8 cellular contexts compared by ENCODE assay signal in genomic region chr9:99104459-99105151, GRCh38. TPM values are rescaled to one million over a fixed set of nuclear protein-coding genes. Genes with fewer than 3 reads are reported as not detected.
DNase-seq lines count a peak whose midpoint lies in the region; ATAC-seq and TF ChIP-seq lines count a peak whose summit lies in the region.

TSS of gene TGFBR1 (plus strand) at chr9:99105113. CDS start at chr9:99105206, 93 bp downstream.

- ATAC-seq in GM19395 (IDR thresholded peaks at IDR 0.05; ENCODE audit: unreplicated experiment) (peak; percentile 90), HG03558 (IDR thresholded peaks at IDR 0.05; ENCODE audit: extremely low read depth, unreplicated experiment) (peak; percentile 75)

- peak within 1 kb of the TSS; percentile 72 to 98 (median 82) for H3K4me3 ChIP-seq in liver (ENCODE audit: low read depth in 1 of 3, low read length in 3 of 3)

- H3K9me3 Mint-ChIP-seq in activated CD4-positive, alpha-beta memory T cell treated with anti-CD3 and anti-CD28 coated beads for 36 hours: no peaks in the 10 kb centered on the region

- H3K36me3 Mint-ChIP-seq in activated CD4-positive, alpha-beta memory T cell treated with anti-CD3 and anti-CD28 coated beads for 36 hours: no peaks in the 10 kb centered on the region

- H3K27ac ChIP-seq in liver (ENCODE audit: low read depth in 1 of 2, low read length in 2 of 2): peak within 1 kb of the TSS; percentile 76 to 79

- H3K9me3 ChIP-seq in liver (ENCODE audit: control insufficient read depth in 4 of 4, low read length in 3 of 4): no peaks in the 10 kb centered on the region

- peaks cover 0 to 20% (median 10%) of the 10 kb centered on the region in 4 donors for H3K4me1 ChIP-seq in liver (ENCODE audit: control insufficient read depth in 4 of 4, insufficient read depth in 4 of 4, low read length in 3 of 4)

- TF ChIP-seq RAD21 in liver (IDR thresholded peaks at IDR 0.05): no peak

- intact Hi-C loops in activated CD4-positive, alpha-beta memory T cell treated with anti-CD3 and anti-CD28 coated beads for 36 hours (cut with micrococcal nuclease): loop anchor here (1.0 to 10.0 kb wide), 4 partner anchors 11 to 715 kb away; partner anchors contain the start of gene GALNT12

- CTCF ChIA-PET in activated CD4-positive, alpha-beta memory T cell treated with anti-CD3 and anti-CD28 coated beads for 36 hours (lab: Charles Lee): interaction anchor here (0.7 to 1.9 kb wide), 7 partner anchors 9 to 721 kb away, joined by 3 to 12 read pairs (median 4); no protein-coding TSS in a partner anchor

- peak within 1 kb of the TSS; percentile 67 for H3K27ac Mint-ChIP-seq in activated CD4-positive, alpha-beta memory T cell treated with anti-CD3 and anti-CD28 coated beads for 36 hours

- peak within 1 kb of the TSS; percentile 80 for H3K4me3 Mint-ChIP-seq in activated CD4-positive, alpha-beta memory T cell treated with anti-CD3 and anti-CD28 coated beads for 36 hours

- no peak for TF ChIP-seq CTCF in liver (IDR thresholded peaks at IDR 0.05; ENCODE audit: low read depth, low read length, missing input control)

- H3K4me1 Mint-ChIP-seq in activated CD4-positive, alpha-beta memory T cell treated with anti-CD3 and anti-CD28 coated beads for 36 hours (ENCODE audit: low read depth): peaks cover 41% of the 10 kb centered on the region

- POLR2A ChIA-PET in activated CD4-positive, alpha-beta memory T cell treated with anti-CD3 and anti-CD28 coated beads for 36 hours (lab: Charles Lee): interaction anchor here (0.6 to 1.9 kb wide), 4 partner anchors 10 to 1593 kb away, joined by 3 to 11 read pairs (median 5); no protein-coding TSS in a partner anchor

- no peaks in the 10 kb centered on the region for H3K27me3 ChIP-seq in liver (ENCODE audit: control insufficient read depth in 4 of 4, insufficient read depth in 4 of 4, low read length in 3 of 4)

- DNase-seq in C1 segment of cervical spinal cord (lab: John Stamatoyannopoulos, UW): peak; percentile 57 to 96 (median 89)
- peak; percentile 92 for DNase-seq in NCI-H774 (lab: John Stamatoyannopoulos, UW)
- peak; percentile 94 for DNase-seq in activated CD4-positive, alpha-beta memory T cell treated with anti-CD3 and anti-CD28 coated beads for 36 hours
- DNase-seq in dermis microvascular lymphatic vessel endothelial cell (ENCODE audit: low read depth in 2 of 2): peak; percentile 65 to 94
- DNase-seq in stimulated activated CD4-positive, alpha-beta T cell treated with anti-CD3 and anti-CD28 coated beads, Interleukin-4, amount 100 ng/mL, for 24 hours: peak; percentile 90

- peak within 1 kb of the TSS; percentile 73 to 79 for H3K9ac ChIP-seq in liver (ENCODE audit: low read depth in 1 of 2, low read length in 2 of 2)

- H3K36me3 ChIP-seq in liver (ENCODE audit: control insufficient read depth in 4 of 4, insufficient read depth in 3 of 4, low read depth in 1 of 4, low read length in 3 of 4): no peaks in the 10 kb centered on the region

- H3K27me3 Mint-ChIP-seq in activated CD4-positive, alpha-beta memory T cell treated with anti-CD3 and anti-CD28 coated beads for 36 hours: no peaks in the 10 kb centered on the region

- WGBS in liver: under 1% methylated on average over 60 of the region's 60 CpGs

TF ChIP-seq in liver, 16 proteins besides CTCF, POLR2A, EP300 and RAD21:
- TF ChIP-seq ZBTB33 (IDR thresholded peaks at IDR 0.05) (no peak), YY1 (IDR thresholded peaks at IDR 0.05) (no peak), GABPA (IDR thresholded peaks at IDR 0.05 in 1 of 2, conservative IDR thresholded peaks at IDR 0.05 in 1 of 2) (no peak), JUND (IDR thresholded peaks at IDR 0.05) (no peak), HNF4G (IDR thresholded peaks at IDR 0.05) (no peak), RXRA (IDR thresholded peaks at IDR 0.05) (no peak), FOXA2 (IDR thresholded peaks at IDR 0.05) (no peak), EGR1 (IDR thresholded peaks at IDR 0.05; ENCODE audit: low read depth in 2 of 2) (no peak)

RNA-seq across cellular contexts. Expression of gene TGFBR1, which starts in this region (rescaled TPM):
- 10 to 100 TPM; 25.4 to 26.3 TPM for total RNA-seq in activated CD4-positive, alpha-beta memory T cell treated with anti-CD3 and anti-CD28 coated beads for 36 hours
- total RNA-seq in dermis microvascular lymphatic vessel endothelial cell (11.3 and 14.0 TPM in 2 replicates), liver (10 to 100 TPM; 17.6 to 18.2 TPM)
- 1 to 10 TPM; 3.1 to 4.5 TPM for polyA plus RNA-seq in liver

Comparison
In these comparisons a context has a peak if more than half of its experiments do, and no peak if none do; other contexts are left out.
1. Peak in every context shown above with its lines: DNase-seq, ATAC-seq, H3K4me3 ChIP-seq and H3K27ac ChIP-seq.